Comparison of ENCODE assay signal across 8 cellular contexts in the genomic region with DNA sequence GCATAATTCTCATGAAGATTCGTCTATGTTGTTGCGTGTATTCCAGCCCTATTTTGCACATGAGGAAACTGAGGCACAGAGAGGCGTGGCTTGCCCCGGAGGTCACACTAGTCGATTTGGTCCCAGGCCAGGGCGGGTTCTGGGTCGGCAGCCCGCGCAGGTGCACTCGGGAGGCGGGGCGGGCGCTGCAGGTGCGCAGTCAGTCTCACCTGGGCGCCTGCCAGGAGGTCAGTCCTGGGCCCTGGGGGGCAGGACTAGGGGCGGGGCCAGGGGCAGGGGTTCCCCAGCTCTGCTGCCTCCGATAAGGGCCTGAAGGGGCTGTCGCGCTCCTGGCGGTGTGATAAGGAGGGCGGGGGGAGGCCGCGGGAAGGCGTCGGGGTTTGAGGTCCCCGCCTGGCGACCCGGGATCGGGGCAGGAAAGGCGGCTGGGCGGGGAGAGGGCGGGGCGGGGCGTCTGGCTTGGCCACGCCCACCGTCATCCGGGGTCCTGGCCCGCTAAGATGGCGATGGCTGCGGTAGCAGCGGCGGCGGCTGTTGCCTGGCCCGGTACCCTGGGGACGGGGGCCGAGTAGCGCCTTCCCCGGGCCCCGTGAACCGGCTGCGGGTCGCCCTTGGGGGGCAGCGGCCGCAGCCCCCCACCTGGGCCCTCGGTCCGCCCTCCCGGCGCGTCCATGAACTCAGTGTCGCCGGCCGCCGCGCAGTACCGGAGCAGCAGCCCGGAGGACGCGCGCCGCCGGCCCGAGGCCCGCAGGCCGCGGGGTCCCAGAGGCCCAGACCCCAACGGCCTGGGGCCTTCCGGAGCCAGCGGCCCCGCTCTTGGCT. TPM values are rescaled to one million over a fixed set of nuclear protein-coding genes. Genes with fewer than 3 reads are reported as not detected.
DNase-seq lines count a peak whose midpoint lies in the region; ATAC-seq and TF ChIP-seq lines count a peak whose summit lies in the region.

A gene (plus strand): TSS at position 485 of the 822 bp plus-strand sequence. CDS start 187 bp downstream, at position 672.

- H3K36me3 Mint-ChIP-seq in activated T-cell treated with anti-CD3 and anti-CD28 coated beads, Interleukin-2, amount 50 U/mL, for 24 hours (ENCODE audit: low read depth): peaks cover 21% of the 10 kb centered on the region

- CTCF ChIA-PET in PC-9 (lab: Charles Lee): no interaction called here

- H2AFZ ChIP-seq in PC-9: peak within 1 kb of the TSS; percentile 78

- H3K9me2 ChIP-seq in PC-9 (ENCODE audit: insufficient read depth): no peaks in the 10 kb centered on the region

- BruUV-seq in PC-9 (replicated peaks; lab: Mats Ljungman, UMichigan): no TSS peak

- H3K27ac ChIP-seq in BLaER1 (peak within 1 kb of the TSS; percentile 98), PC-9 (no peak within 1 kb of the TSS), muscle layer of colon (ENCODE audit: low read depth, low read length) (peak within 1 kb of the TSS; percentile 90)

- H3K4me1 ChIP-seq in BLaER1 (peaks cover 40% of the 10 kb centered on the region), PC-9 (replicated peaks; ENCODE audit: insufficient read depth) (peaks cover 6% of the 10 kb centered on the region; the same call in 1 of the 2 replicates), muscle layer of colon (ENCODE audit: insufficient read depth, low read length) (peaks cover 16% of the 10 kb centered on the region)

- DNase-seq in HuH-7 (ENCODE audit: low spot score) (peak; percentile 92), PC-9 (peak; percentile 87 to 95)
- peak; percentile 89 for DNase-seq in activated T-cell treated with anti-CD3 and anti-CD28 coated beads, Interleukin-2, amount 50 U/mL, for 24 hours
- peak; percentile 34 to 67 for DNase-seq in stimulated activated CD8-positive, alpha-beta memory T cell treated with anti-CD3 and anti-CD28 coated beads, Interleukin-7, amount 100 ng/mL, for 4 hours (ENCODE audit: low read depth in 2 of 2)

- peak; percentile 62 for ATAC-seq in GM19395 (IDR thresholded peaks at IDR 0.05; ENCODE audit: unreplicated experiment)
- ATAC-seq in esophagus mucosa: peak; percentile 85

- H3K27me3 ChIP-seq in BLaER1 (no peaks in the 10 kb centered on the region), PC-9 (ENCODE audit: insufficient read depth, low read depth) (no peaks in the 10 kb centered on the region), muscle layer of colon (ENCODE audit: control insufficient read depth in 1 of 2, insufficient read depth in 2 of 2, low read length in 2 of 2) (no peaks in the 10 kb centered on the region)

- H3K4me3 Mint-ChIP-seq in activated T-cell treated with anti-CD3 and anti-CD28 coated beads, Interleukin-2, amount 50 U/mL, for 24 hours: peak within 1 kb of the TSS; percentile 90

- H4K20me1 ChIP-seq in BLaER1 (peaks cover 35% of the 10 kb centered on the region; the same call in 1 of the 2 replicates), PC-9 (ENCODE audit: insufficient read depth) (no peaks in the 10 kb centered on the region)

- H3F3A ChIP-seq in PC-9 (ENCODE audit: insufficient read depth, low read depth): no peaks in the 10 kb centered on the region; the same call in 1 of the 2 replicates

- TF ChIP-seq CTCF in PC-9 (conservative IDR thresholded peaks at IDR 0.05): no peak

- peaks cover 11% of the 10 kb centered on the region for H3K27me3 Mint-ChIP-seq in activated T-cell treated with anti-CD3 and anti-CD28 coated beads, Interleukin-2, amount 50 U/mL, for 24 hours

- H3K4me1 Mint-ChIP-seq in activated T-cell treated with anti-CD3 and anti-CD28 coated beads, Interleukin-2, amount 50 U/mL, for 24 hours (ENCODE audit: low read depth): peaks cover 21% of the 10 kb centered on the region

- peak within 1 kb of the TSS; percentile 98 for H3K9ac ChIP-seq in BLaER1
- peak within 1 kb of the TSS; percentile 50 for H3K9ac ChIP-seq in muscle layer of colon (ENCODE audit: low read length)

- POLR2A ChIA-PET in PC-9 (lab: Charles Lee; ENCODE audit: unreplicated experiment): interaction anchor here (0.6 to 0.7 kb wide), 2 partner anchors 18 to 21 kb away, joined by 9 to 17 read pairs; no protein-coding TSS in a partner anchor

- H3K4me3 ChIP-seq in BLaER1: peak within 1 kb of the TSS; percentile 89
- peak within 1 kb of the TSS; percentile 82 for H3K4me3 ChIP-seq in PC-9
- peak within 1 kb of the TSS; percentile 83 to 97 for H3K4me3 ChIP-seq in muscle layer of colon (ENCODE audit: low read depth in 1 of 2, low read length in 2 of 2)

- peaks cover 35% of the 10 kb centered on the region for H3K36me3 ChIP-seq in BLaER1
- H3K36me3 ChIP-seq in PC-9 (ENCODE audit: low read depth): no peaks in the 10 kb centered on the region
- H3K36me3 ChIP-seq in muscle layer of colon (ENCODE audit: insufficient read depth, low read length): peaks cover 10% of the 10 kb centered on the region

- no peaks in the 10 kb centered on the region for H3K9me3 Mint-ChIP-seq in activated T-cell treated with anti-CD3 and anti-CD28 coated beads, Interleukin-2, amount 50 U/mL, for 24 hours

- H3K9me3 ChIP-seq in BLaER1: no peaks in the 10 kb centered on the region
- no peaks in the 10 kb centered on the region for H3K9me3 ChIP-seq in PC-9 (ENCODE audit: insufficient read depth, low read depth)
- H3K9me3 ChIP-seq in muscle layer of colon (ENCODE audit: low read length): no peaks in the 10 kb centered on the region

- intact Hi-C loops in PC-9 (cut with micrococcal nuclease; ENCODE audit: unreplicated experiment): loop anchor here (5.0 kb wide), 1 partner anchor 41 kb away; a partner anchor contains a TSS

- H3K4me2 ChIP-seq in BLaER1 (peak within 1 kb of the TSS; percentile 98), PC-9 (peak within 1 kb of the TSS; percentile 76)

- peak within 1 kb of the TSS; percentile 92 for H3K27ac Mint-ChIP-seq in activated T-cell treated with anti-CD3 and anti-CD28 coated beads, Interleukin-2, amount 50 U/mL, for 24 hours

- peaks cover 10% of the 10 kb centered on the region for H3K79me2 ChIP-seq in PC-9 (ENCODE audit: low read depth)

RNA-seq across cellular contexts. Expression of the gene that starts here (rescaled TPM):
- 33.1 and 40.2 TPM in 2 replicates for total RNA-seq in PC-9 (2021)
- 42.2 TPM for total RNA-seq in esophagus mucosa
